In the genomic region with DNA sequence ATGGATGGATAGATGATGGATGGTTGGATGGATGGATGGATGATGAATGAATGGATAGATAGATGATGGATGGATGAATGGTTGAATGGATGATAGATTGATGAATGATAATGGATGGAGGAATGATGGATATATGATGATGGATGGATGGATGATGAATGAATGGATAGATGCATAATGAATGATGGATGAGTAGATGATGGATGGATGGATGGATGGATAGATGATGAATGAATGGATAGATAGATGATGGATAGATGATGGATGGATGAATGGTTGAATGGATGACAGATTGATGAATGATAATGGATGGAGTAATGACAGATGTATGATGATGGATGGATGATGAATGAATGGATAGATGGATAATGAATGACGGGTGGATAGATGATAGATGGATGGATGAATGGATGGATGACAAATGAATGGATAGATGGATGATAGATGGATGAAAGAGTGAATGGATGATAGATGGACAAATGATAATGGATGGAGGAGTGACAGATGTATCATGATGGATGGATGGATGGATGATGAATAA, we compare ENCODE assay signal across 36 cellular contexts.
"Had no signal": no experiment of that assay in that cellular context is flagged by ENCODE, and none has a peak within 500 bp of the region (broad histone marks: within the 10 kb centered on the region; RNA-seq: fewer than 3 reads in every experiment).

No MANE protein-coding gene starts in this region.

- H3K36me3 ChIP-seq: ascending aorta, cardiac muscle cell had no signal

- H3K4me1 Mint-ChIP-seq: activated B cell treated with CpG ODN at 0.5 μM for 24 hours; activated CD4-positive, alpha-beta T cell treated with anti-CD3 and anti-CD28 coated beads, Interleukin-2, amount 10 ng/mL, durations not matched to agents 24 days and 14 days; activated naive CD4-positive, alpha-beta T cell treated with anti-CD3 and anti-CD28 coated beads, Interleukin-2, amount 10 ng/mL, durations not matched to agents 7 days and 5 days; activated naive CD4-positive, alpha-beta T cell treated with anti-CD3 and anti-CD28 coated beads, Interleukin-2, amount 50 U/mL, for 24 hours; activated naive CD8-positive, alpha-beta T cell treated with anti-CD3 and anti-CD28 coated beads, Interleukin-2, amount 10 ng/mL, durations not matched to agents 7 days and 5 days; activated naive CD8-positive, alpha-beta T cell treated with anti-CD3 and anti-CD28 coated beads, Interleukin-2, amount 50 U/mL, for 24 hours; activated T-helper 17 cell treated with anti-CD3 and anti-CD28 coated beads, Interleukin-2, amount 50 U/mL, for 72 hours; central memory CD8-positive, alpha-beta T cell had no signal

- H3K4me3 Mint-ChIP-seq: activated B cell treated with CpG ODN at 0.5 μM for 24 hours; activated CD4-positive, alpha-beta memory T cell treated with anti-CD3 and anti-CD28 coated beads for 36 hours; activated CD4-positive, alpha-beta T cell treated with anti-CD3 and anti-CD28 coated beads, Interleukin-2, amount 10 ng/mL, durations not matched to agents 24 days and 14 days; activated CD8-positive, alpha-beta T cell treated with anti-CD3 and anti-CD28 coated beads for 36 hours; activated naive CD4-positive, alpha-beta T cell treated with anti-CD3 and anti-CD28 coated beads, Interleukin-2, amount 10 ng/mL, durations not matched to agents 7 days and 5 days; activated naive CD4-positive, alpha-beta T cell treated with anti-CD3 and anti-CD28 coated beads, Interleukin-2, amount 50 U/mL, for 24 hours; activated naive CD8-positive, alpha-beta T cell; activated naive CD8-positive, alpha-beta T cell treated with anti-CD3 and anti-CD28 coated beads, Interleukin-2, amount 10 ng/mL, durations not matched to agents 7 days and 5 days; activated naive CD8-positive, alpha-beta T cell treated with anti-CD3 and anti-CD28 coated beads, Interleukin-2, amount 50 U/mL, for 24 hours; activated T-cell treated with anti-CD3 and anti-CD28 coated beads, Interleukin-2, amount 50 U/mL, for 4 hours; activated T-cell treated with anti-CD3 and anti-CD28 coated beads, Interleukin-2, amount 50 U/mL, for 72 hours; activated T-helper 1 cell treated with anti-CD3 and anti-CD28 coated beads, Interleukin-12 subunit alpha, Interleukin-12 subunit beta, Interleukin-2, Interleukin-4 antibody, amounts not matched to agents 30 ng/mL and 10 ng/mL and 1 ng/mL, durations not matched to agents 14 hours and 24 hours and 36 hours; activated T-helper 17 cell treated with anti-CD3 and anti-CD28 coated beads, Interleukin-2, amount 50 U/mL, for 72 hours; brain; central memory CD8-positive, alpha-beta T cell; T-helper 1 cell treated with Interleukin-12 subunit alpha and Interleukin-12 subunit beta and Interleukin-4 antibody, amounts not matched to agents 30 μg/mL and 1 μg/mL, for 36 hours; T-helper 2 cell treated with Interferon-gamma antibody and Interleukin-4, amounts not matched to agents 5 μg/mL and 100 μg/mL, for 36 hours had no signal

- H3K4me1 ChIP-seq: ascending aorta had no signal

- H3K9me3 Mint-ChIP-seq: activated B cell treated with CpG ODN at 0.5 μM for 24 hours; activated CD4-positive, alpha-beta memory T cell treated with anti-CD3 and anti-CD28 coated beads for 36 hours; activated CD4-positive, alpha-beta T cell treated with anti-CD3 and anti-CD28 coated beads, Interleukin-2, amount 10 ng/mL, durations not matched to agents 24 days and 14 days; activated CD8-positive, alpha-beta T cell treated with anti-CD3 and anti-CD28 coated beads for 36 hours; activated naive CD4-positive, alpha-beta T cell treated with anti-CD3 and anti-CD28 coated beads, Interleukin-2, amount 10 ng/mL, durations not matched to agents 7 days and 5 days; activated naive CD4-positive, alpha-beta T cell treated with anti-CD3 and anti-CD28 coated beads, Interleukin-2, amount 50 U/mL, for 24 hours; activated naive CD8-positive, alpha-beta T cell treated with anti-CD3 and anti-CD28 coated beads, Interleukin-2, amount 10 ng/mL, durations not matched to agents 7 days and 5 days; activated naive CD8-positive, alpha-beta T cell treated with anti-CD3 and anti-CD28 coated beads, Interleukin-2, amount 50 U/mL, for 24 hours; activated T-cell treated with anti-CD3 and anti-CD28 coated beads, Interleukin-2, amount 50 U/mL, for 4 hours; activated T-cell treated with anti-CD3 and anti-CD28 coated beads, Interleukin-2, amount 50 U/mL, for 72 hours; activated T-helper 1 cell treated with anti-CD3 and anti-CD28 coated beads, Interleukin-12 subunit alpha, Interleukin-12 subunit beta, Interleukin-2, Interleukin-4 antibody, amounts not matched to agents 30 ng/mL and 10 ng/mL and 1 ng/mL, durations not matched to agents 14 hours and 24 hours and 36 hours; activated T-helper 17 cell treated with anti-CD3 and anti-CD28 coated beads, Interleukin-2, amount 50 U/mL, for 72 hours; central memory CD8-positive, alpha-beta T cell; T-helper 1 cell treated with Interleukin-12 subunit alpha and Interleukin-12 subunit beta and Interleukin-4 antibody, amounts not matched to agents 30 μg/mL and 1 μg/mL, for 36 hours; T-helper 2 cell treated with Interferon-gamma antibody and Interleukin-4, amounts not matched to agents 5 μg/mL and 100 μg/mL, for 36 hours had no signal

- H3K27me3 Mint-ChIP-seq: activated B cell treated with CpG ODN at 0.5 μM for 24 hours; activated CD4-positive, alpha-beta T cell treated with anti-CD3 and anti-CD28 coated beads, Interleukin-2, amount 10 ng/mL, durations not matched to agents 24 days and 14 days; activated naive CD4-positive, alpha-beta T cell treated with anti-CD3 and anti-CD28 coated beads, Interleukin-2, amount 10 ng/mL, durations not matched to agents 7 days and 5 days; activated naive CD4-positive, alpha-beta T cell treated with anti-CD3 and anti-CD28 coated beads, Interleukin-2, amount 50 U/mL, for 24 hours; activated naive CD8-positive, alpha-beta T cell treated with anti-CD3 and anti-CD28 coated beads, Interleukin-2, amount 10 ng/mL, durations not matched to agents 7 days and 5 days had no signal

- H3K36me3 Mint-ChIP-seq: activated CD4-positive, alpha-beta memory T cell treated with anti-CD3 and anti-CD28 coated beads for 36 hours; activated naive CD4-positive, alpha-beta T cell treated with anti-CD3 and anti-CD28 coated beads, Interleukin-2, amount 10 ng/mL, durations not matched to agents 7 days and 5 days; activated naive CD4-positive, alpha-beta T cell treated with anti-CD3 and anti-CD28 coated beads, Interleukin-2, amount 50 U/mL, for 24 hours; activated naive CD8-positive, alpha-beta T cell; activated naive CD8-positive, alpha-beta T cell treated with anti-CD3 and anti-CD28 coated beads, Interleukin-2, amount 10 ng/mL, durations not matched to agents 7 days and 5 days; brain had no signal

- H3K9me3 ChIP-seq: ascending aorta had no signal

- H3K27me3 ChIP-seq: ascending aorta, cardiac muscle cell had no signal

- H3K27ac Mint-ChIP-seq: activated B cell treated with CpG ODN at 0.5 μM for 24 hours; activated CD4-positive, alpha-beta memory T cell treated with anti-CD3 and anti-CD28 coated beads for 36 hours; activated CD4-positive, alpha-beta T cell treated with anti-CD3 and anti-CD28 coated beads, Interleukin-2, amount 10 ng/mL, durations not matched to agents 24 days and 14 days; activated CD8-positive, alpha-beta T cell treated with anti-CD3 and anti-CD28 coated beads for 36 hours; activated naive CD4-positive, alpha-beta T cell treated with anti-CD3 and anti-CD28 coated beads, Interleukin-2, amount 10 ng/mL, durations not matched to agents 7 days and 5 days; activated naive CD4-positive, alpha-beta T cell treated with anti-CD3 and anti-CD28 coated beads, Interleukin-2, amount 50 U/mL, for 24 hours; activated naive CD8-positive, alpha-beta T cell; activated naive CD8-positive, alpha-beta T cell treated with anti-CD3 and anti-CD28 coated beads, Interleukin-2, amount 10 ng/mL, durations not matched to agents 7 days and 5 days; activated naive CD8-positive, alpha-beta T cell treated with anti-CD3 and anti-CD28 coated beads, Interleukin-2, amount 50 U/mL, for 24 hours; activated T-cell treated with anti-CD3 and anti-CD28 coated beads, Interleukin-2, amount 50 U/mL, for 72 hours; activated T-helper 1 cell treated with anti-CD3 and anti-CD28 coated beads, Interleukin-12 subunit alpha, Interleukin-12 subunit beta, Interleukin-2, Interleukin-4 antibody, amounts not matched to agents 30 ng/mL and 10 ng/mL and 1 ng/mL, durations not matched to agents 14 hours and 24 hours and 36 hours; activated T-helper 17 cell treated with anti-CD3 and anti-CD28 coated beads, Interleukin-2, amount 50 U/mL, for 72 hours; brain; T-helper 1 cell treated with Interleukin-12 subunit alpha and Interleukin-12 subunit beta and Interleukin-4 antibody, amounts not matched to agents 30 μg/mL and 1 μg/mL, for 36 hours; T-helper 2 cell treated with Interferon-gamma antibody and Interleukin-4, amounts not matched to agents 5 μg/mL and 100 μg/mL, for 36 hours had no signal

- ATAC-seq: activated CD8-positive, alpha-beta T cell treated with anti-CD3 and anti-CD28 coated beads for 36 hours; activated naive CD8-positive, alpha-beta T cell treated with anti-CD3 and anti-CD28 coated beads, Interleukin-2, amount 50 U/mL, for 24 hours; activated T-cell treated with anti-CD3 and anti-CD28 coated beads, Interleukin-2, amount 50 U/mL, for 4 hours; activated T-cell treated with anti-CD3 and anti-CD28 coated beads, Interleukin-2, amount 50 U/mL, for 72 hours; activated T-helper 17 cell treated with anti-CD3 and anti-CD28 coated beads, Interleukin-2, amount 50 U/mL, for 72 hours had no signal

- H3K27ac ChIP-seq: ascending aorta, cardiac muscle cell, VCaP had no signal

- H3K4me3 ChIP-seq: ascending aorta, cardiac muscle cell had no signal

- FAIRE-seq: TTC549 had no signal

- DNase-seq: activated B cell treated with CpG ODN at 0.5 μM for 24 hours; activated CD4-positive, alpha-beta memory T cell treated with anti-CD3 and anti-CD28 coated beads for 36 hours; activated CD4-positive, alpha-beta T cell treated with anti-CD3 and anti-CD28 coated beads for 4 hours; activated CD4-positive, alpha-beta T cell treated with anti-CD3 and anti-CD28 coated beads, Interleukin-2, amount 10 ng/mL, durations not matched to agents 24 days and 14 days; activated CD4-positive, alpha-beta T cell treated with anti-CD3 and anti-CD28 coated beads, Interleukin-2, amount 50 U/mL, for 1 hour; activated CD4-positive, alpha-beta T cell treated with anti-CD3 and anti-CD28 coated beads, Interleukin-2, amount 50 U/mL, for 4 hours; activated CD4-positive, CD25-positive, alpha-beta regulatory T cell treated with anti-CD3 and anti-CD28 coated beads, Interleukin-2, amount 50 U/mL, for 72 hours; activated CD8-positive, alpha-beta memory T cell treated with anti-CD3 and anti-CD28 coated beads, Interleukin-2, amount 50 U/mL, for 4 hours; activated CD8-positive, alpha-beta T cell treated with anti-CD3 and anti-CD28 coated beads for 36 hours; activated gamma-delta T cell; activated naive CD4-positive, alpha-beta T cell treated with anti-CD3 and anti-CD28 coated beads, Interleukin-2, amount 10 ng/mL, durations not matched to agents 7 days and 5 days; activated naive CD4-positive, alpha-beta T cell treated with Interleukin-2 at 50 U/mL for 16 hours; activated naive CD8-positive, alpha-beta T cell treated with anti-CD3 and anti-CD28 coated beads, Interleukin-2, amount 10 ng/mL, durations not matched to agents 7 days and 5 days; activated naive CD8-positive, alpha-beta T cell treated with anti-CD3 and anti-CD28 coated beads, Interleukin-2, amount 50 U/mL, for 24 hours; activated T-cell treated with anti-CD3 and anti-CD28 coated beads for 4 hours; activated T-cell treated with anti-CD3 and anti-CD28 coated beads, Interleukin-2, amount 50 U/mL, for 1 hour; activated T-cell treated with anti-CD3 and anti-CD28 coated beads, Interleukin-2, amount 50 U/mL, for 4 hours; activated T-cell treated with anti-CD3 and anti-CD28 coated beads, Interleukin-2, amount 50 U/mL, for 72 hours; amygdala; caudate nucleus; cerebellar nuclear complex; T-helper 1 cell; T-helper 2 cell; T-helper 9 cell had no signal
